In genomic region chr20:53195882-53196610, GRCh38 we compare ENCODE assay signal across 26 cellular contexts.
DNase-seq lines count a peak whose midpoint lies in the region; ATAC-seq and TF ChIP-seq lines count a peak whose summit lies in the region.
"Had no signal": no experiment of that assay in that cellular context is flagged by ENCODE, and none has a peak within 500 bp of the region (broad histone marks: within the 10 kb centered on the region; RNA-seq: fewer than 3 reads in every experiment).

No MANE protein-coding gene starts in this region.

- no peak overlapping the region for H3K27ac ChIP-seq in OCI-LY3 (ENCODE audit: low read length)
- H3K27ac ChIP-seq: SJCRH30 had no signal

- DNase-seq in AG10803 (ENCODE audit: low read depth), result peak; percentile 43
- DNase-seq in astrocyte of the hippocampus (ENCODE audit: low read depth, low spot score), result peak; percentile 9
- peak; percentile 9 for DNase-seq in kidney tubule cell (ENCODE audit: low spot score)
- no peak for DNase-seq in DMS53 treated with DMSO at 0.1 percent for 48 hours (lab: John Stamatoyannopoulos, UW; ENCODE audit: unreplicated experiment)
- no peak for DNase-seq in natural killer cell treated with Interleukin-12 subunit alpha and Interleukin-12 subunit beta and Interleukin-15 and Interleukin-18, amount 100 ng/mL, for 72 hours (ENCODE audit: low spot score)
- no peak for DNase-seq in iPS-NIHi7 (ENCODE audit: extremely low spot score)
- no peak for DNase-seq in medulla oblongata (ENCODE audit: extremely low spot score)
- DNase-seq: activated CD4-positive, alpha-beta T cell treated with anti-CD3 and anti-CD28 coated beads for 36 hours; activated naive CD4-positive, alpha-beta T cell treated with Interleukin-2 at 50 U/mL for 16 hours; activated T-cell treated with anti-CD3 and anti-CD28 coated beads, Interleukin-2, amount 50 U/mL, for 4 hours; cortex of kidney; DMS79; H9; left cardiac atrium; mesendoderm; NCI-H1092 treated with DMSO at 0.1 percent for 48 hours; NCI-H2029 treated with DMSO at 0.1 percent for 48 hours; NCI-H345; NCI-H774; SJCRH30; stimulated activated CD4-positive, alpha-beta T cell treated with anti-CD3 and anti-CD28 coated beads, Interleukin-2, amount 100 ng/mL, for 24 hours; T-cell had no signal

- H3K79me2 ChIP-seq in OCI-LY3 (ENCODE audit: low read length), result no peaks in the 10 kb centered on the region

- H4K20me1 ChIP-seq in OCI-LY3 (ENCODE audit: insufficient read depth, low read length), result no peaks in the 10 kb centered on the region

- no peaks in the 10 kb centered on the region for H3K9me3 ChIP-seq in OCI-LY3 (ENCODE audit: insufficient read depth, low read length)
- H3K9me3 ChIP-seq: BE2C, SJCRH30 had no signal

- H2AFZ ChIP-seq in OCI-LY3 (ENCODE audit: low read depth, low read length), result no peak overlapping the region

- H3K36me3 Mint-ChIP-seq in natural killer cell treated with Interleukin-12 subunit alpha and Interleukin-12 subunit beta and Interleukin-15 and Interleukin-18, amount 100 ng/mL, for 72 hours, result no peaks in the 10 kb centered on the region
- H3K36me3 Mint-ChIP-seq: T-cell had no signal

- H3K4me3 ChIP-seq in AG10803 (ENCODE audit: low read length) (no peak overlapping the region), OCI-LY3 (ENCODE audit: low read length) (no peak overlapping the region)
- H3K4me3 ChIP-seq: SJCRH30, smooth muscle cell had no signal

- H3K27ac Mint-ChIP-seq in natural killer cell treated with Interleukin-12 subunit alpha and Interleukin-12 subunit beta and Interleukin-15 and Interleukin-18, amount 100 ng/mL, for 72 hours, result no peak overlapping the region
- H3K27ac Mint-ChIP-seq: activated CD4-positive, alpha-beta T cell treated with anti-CD3 and anti-CD28 coated beads for 36 hours; H9; T-cell had no signal

- no peak overlapping the region for H3K9ac ChIP-seq in OCI-LY3 (ENCODE audit: low read length)

- no peak for ATAC-seq in natural killer cell treated with Interleukin-12 subunit alpha and Interleukin-12 subunit beta and Interleukin-15 and Interleukin-18, amount 100 ng/mL, for 72 hours
- ATAC-seq: activated CD4-positive, alpha-beta T cell treated with anti-CD3 and anti-CD28 coated beads for 36 hours; activated T-cell treated with anti-CD3 and anti-CD28 coated beads, Interleukin-2, amount 50 U/mL, for 4 hours; HepG2; left cardiac atrium; T-cell had no signal

- no peaks in the 10 kb centered on the region; the same call in 1 of the 2 replicates for H3K4me1 ChIP-seq in OCI-LY3 (ENCODE audit: low read length)
- H3K4me1 ChIP-seq: SJCRH30 had no signal

- no peak overlapping the region for H3K4me3 Mint-ChIP-seq in natural killer cell treated with Interleukin-12 subunit alpha and Interleukin-12 subunit beta and Interleukin-15 and Interleukin-18, amount 100 ng/mL, for 72 hours
- H3K4me3 Mint-ChIP-seq: activated CD4-positive, alpha-beta T cell treated with anti-CD3 and anti-CD28 coated beads for 36 hours; activated T-cell treated with anti-CD3 and anti-CD28 coated beads, Interleukin-2, amount 50 U/mL, for 4 hours; H9; T-cell had no signal

- no peak overlapping the region for H3K4me2 ChIP-seq in OCI-LY3 (ENCODE audit: low read length)
- H3K4me2 ChIP-seq: smooth muscle cell had no signal

- no peaks in the 10 kb centered on the region for H3K36me3 ChIP-seq in OCI-LY3 (replicated peaks; ENCODE audit: low read depth, low read length)
- H3K36me3 ChIP-seq: BE2C, SJCRH30 had no signal

- TF ChIP-seq CTCF in AG10803 (conservative IDR thresholded peaks at IDR 0.05; ENCODE audit: low read length) (no peak), OCI-LY3 (IDR thresholded peaks at IDR 0.05; ENCODE audit: low read depth, low read length) (peak; percentile 66)

- H3K27me3 Mint-ChIP-seq in natural killer cell treated with Interleukin-12 subunit alpha and Interleukin-12 subunit beta and Interleukin-15 and Interleukin-18, amount 100 ng/mL, for 72 hours, result peaks cover 44 to 56% of the 10 kb centered on the region in 2 donors

- H3K9me3 Mint-ChIP-seq in natural killer cell treated with Interleukin-12 subunit alpha and Interleukin-12 subunit beta and Interleukin-15 and Interleukin-18, amount 100 ng/mL, for 72 hours, result no peaks in the 10 kb centered on the region
- H3K9me3 Mint-ChIP-seq: activated T-cell treated with anti-CD3 and anti-CD28 coated beads, Interleukin-2, amount 50 U/mL, for 4 hours; H9; T-cell had no signal

- H3K27me3 ChIP-seq in OCI-LY3 (ENCODE audit: low read depth, low read length), result peaks cover 11% of the 10 kb centered on the region
- H3K27me3 ChIP-seq: BE2C had no signal

- H3K4me1 Mint-ChIP-seq in natural killer cell treated with Interleukin-12 subunit alpha and Interleukin-12 subunit beta and Interleukin-15 and Interleukin-18, amount 100 ng/mL, for 72 hours (ENCODE audit: low read depth in 2 of 2), result no peaks in the 10 kb centered on the region
- H3K4me1 Mint-ChIP-seq: H9 had no signal

Comparison
In these comparisons a context has a peak if more than half of its experiments do, and no peak if none do; other contexts are left out.
1. DNase-seq: peak in AG10803 (single experiment), astrocyte of the hippocampus (single experiment) and kidney tubule cell (single experiment); none in DMS53 treated with DMSO at 0.1 percent for 48 hours (single experiment), natural killer cell treated with Interleukin-12 subunit alpha and Interleukin-12 subunit beta and Interleukin-15 and Interleukin-18, amount 100 ng/mL, for 72 hours (single experiment), iPS-NIHi7 (single experiment) and medulla oblongata (single experiment).